In the genomic region with DNA sequence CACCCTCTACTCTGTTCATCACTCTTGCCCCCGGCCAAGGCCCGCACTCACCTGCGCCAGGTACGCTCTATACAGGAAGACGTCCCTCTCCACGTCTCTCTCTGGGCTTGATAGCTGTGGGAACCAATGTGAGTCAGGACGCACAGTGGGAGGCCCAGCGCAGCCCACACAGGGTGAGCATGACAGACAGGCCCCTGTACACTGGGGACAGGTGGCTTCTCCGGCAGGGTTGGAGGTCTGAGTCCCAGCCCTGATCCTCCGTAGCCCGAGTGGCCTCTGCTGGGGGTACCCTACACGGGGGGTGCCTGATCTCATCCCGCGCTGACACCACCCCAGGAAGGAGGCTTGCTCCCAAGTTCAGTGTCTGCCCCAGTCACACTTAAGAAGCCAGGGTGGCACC, we compare ENCODE assay signal across 18 cellular contexts. TPM values are rescaled to one million over a fixed set of nuclear protein-coding genes. Genes with fewer than 3 reads are reported as not detected.
A peak's percentile ranks its signal among the peaks of the same experiment; 100 is the strongest.
DNase-seq lines count a peak whose midpoint lies in the region; ATAC-seq and TF ChIP-seq lines count a peak whose summit lies in the region.
"Had no signal": no experiment of that assay in that cellular context is flagged by ENCODE, and none has a peak within 500 bp of the region (broad histone marks: within the 10 kb centered on the region; RNA-seq: fewer than 3 reads in every experiment).

No MANE protein-coding gene starts in this region.

- ATAC-seq in activated CD8-positive, alpha-beta memory T cell treated with anti-CD3 and anti-CD28 coated beads, Interleukin-2, amount 10 ng/mL, durations not matched to agents 7 days and 5 days: no peak
- ATAC-seq in omental fat pad (ENCODE audit: low FRiP score) (peak; percentile 17), HG03469 (IDR thresholded peaks at IDR 0.05; ENCODE audit: unreplicated experiment) (no peak)

- no peak overlapping the region for H3K4me3 ChIP-seq in foreskin fibroblast (ENCODE audit: low read depth in 1 of 2, low read length in 2 of 2)

- H3K4me1 Mint-ChIP-seq in activated CD8-positive, alpha-beta memory T cell treated with anti-CD3 and anti-CD28 coated beads, Interleukin-2, amount 10 ng/mL, durations not matched to agents 7 days and 5 days: peaks cover 19% of the 10 kb centered on the region
- H3K4me1 Mint-ChIP-seq in activated CD4-positive, alpha-beta T cell treated with anti-CD3 and anti-CD28 coated beads, Interleukin-2, amount 10 ng/mL, durations not matched to agents 24 days and 14 days: peaks cover 17% of the 10 kb centered on the region

- H3K36me3 Mint-ChIP-seq in activated CD8-positive, alpha-beta memory T cell treated with anti-CD3 and anti-CD28 coated beads, Interleukin-2, amount 10 ng/mL, durations not matched to agents 7 days and 5 days: peaks cover 16% of the 10 kb centered on the region
- peaks cover 37% of the 10 kb centered on the region for H3K36me3 Mint-ChIP-seq in activated CD4-positive, alpha-beta T cell treated with anti-CD3 and anti-CD28 coated beads, Interleukin-2, amount 10 ng/mL, durations not matched to agents 24 days and 14 days (ENCODE audit: low read depth)

- peak overlapping the region; percentile 21 for H3K27ac ChIP-seq in cingulate gyrus (ENCODE audit: low read depth, low read length)
- H3K27ac ChIP-seq: 22Rv1, HL-60 had no signal

- no peak for TF ChIP-seq CTCF in omental fat pad (IDR thresholded peaks at IDR 0.05)
- no peak for TF ChIP-seq CTCF in foreskin fibroblast (IDR thresholded peaks at IDR 0.05; ENCODE audit: low read depth, low read length)

- no peak for DNase-seq in activated CD8-positive, alpha-beta memory T cell treated with anti-CD3 and anti-CD28 coated beads, Interleukin-2, amount 10 ng/mL, durations not matched to agents 7 days and 5 days
- no peak for DNase-seq in activated CD8-positive, alpha-beta memory T cell treated with anti-CD3 and anti-CD28 coated beads for 24 hours
- DNase-seq in omental fat pad (ENCODE audit: low spot score): no peak
- no peak for DNase-seq in activated CD4-positive, alpha-beta T cell treated with anti-CD3 and anti-CD28 coated beads, Interleukin-2, amount 10 ng/mL, durations not matched to agents 24 days and 14 days
- no peak for DNase-seq in NCI-H748 (lab: John Stamatoyannopoulos, UW; ENCODE audit: unreplicated experiment)
- DNase-seq in foreskin fibroblast: no peak
- DNase-seq: AML-193; C1 segment of cervical spinal cord; CD4-positive, alpha-beta T cell; DMS79 treated with DMSO at 0.1 percent for 48 hours; EL; GOT3; HCEC 1CT; KBM-7 had no signal

- no peaks in the 10 kb centered on the region for H3K27me3 Mint-ChIP-seq in activated CD8-positive, alpha-beta memory T cell treated with anti-CD3 and anti-CD28 coated beads, Interleukin-2, amount 10 ng/mL, durations not matched to agents 7 days and 5 days
- no peaks in the 10 kb centered on the region for H3K27me3 Mint-ChIP-seq in activated CD4-positive, alpha-beta T cell treated with anti-CD3 and anti-CD28 coated beads, Interleukin-2, amount 10 ng/mL, durations not matched to agents 24 days and 14 days
- H3K27me3 Mint-ChIP-seq: CD4-positive, alpha-beta T cell had no signal

- peak overlapping the region; percentile 33 for H3K27ac Mint-ChIP-seq in activated CD8-positive, alpha-beta memory T cell treated with anti-CD3 and anti-CD28 coated beads, Interleukin-2, amount 10 ng/mL, durations not matched to agents 7 days and 5 days
- no peak overlapping the region for H3K27ac Mint-ChIP-seq in activated CD4-positive, alpha-beta T cell treated with anti-CD3 and anti-CD28 coated beads, Interleukin-2, amount 10 ng/mL, durations not matched to agents 24 days and 14 days
- H3K27ac Mint-ChIP-seq: CD4-positive, alpha-beta T cell had no signal

- no peaks in the 10 kb centered on the region for H3K9me3 Mint-ChIP-seq in activated CD8-positive, alpha-beta memory T cell treated with anti-CD3 and anti-CD28 coated beads, Interleukin-2, amount 10 ng/mL, durations not matched to agents 7 days and 5 days (ENCODE audit: low read depth)
- H3K9me3 Mint-ChIP-seq in activated CD4-positive, alpha-beta T cell treated with anti-CD3 and anti-CD28 coated beads, Interleukin-2, amount 10 ng/mL, durations not matched to agents 24 days and 14 days: no peaks in the 10 kb centered on the region
- H3K9me3 Mint-ChIP-seq: CD4-positive, alpha-beta T cell had no signal

- H3K4me3 Mint-ChIP-seq in activated CD8-positive, alpha-beta memory T cell treated with anti-CD3 and anti-CD28 coated beads, Interleukin-2, amount 10 ng/mL, durations not matched to agents 7 days and 5 days: no peak overlapping the region
- no peak overlapping the region for H3K4me3 Mint-ChIP-seq in activated CD4-positive, alpha-beta T cell treated with anti-CD3 and anti-CD28 coated beads, Interleukin-2, amount 10 ng/mL, durations not matched to agents 24 days and 14 days
- H3K4me3 Mint-ChIP-seq: CD4-positive, alpha-beta T cell had no signal

- intact Hi-C loops in activated CD4-positive, alpha-beta T cell treated with anti-CD3 and anti-CD28 coated beads, Interleukin-2, amount 10 ng/mL, durations not matched to agents 24 days and 14 days (cut with micrococcal nuclease): no loop called here

- CTCF ChIA-PET in activated CD8-positive, alpha-beta memory T cell treated with anti-CD3 and anti-CD28 coated beads, Interleukin-2, amount 10 ng/mL, durations not matched to agents 7 days and 5 days (lab: Charles Lee): no interaction called here

RNA-seq across cellular contexts. Expression of gene COPE, which starts 6.3 kb away (rescaled TPM):
- total RNA-seq in activated CD8-positive, alpha-beta memory T cell treated with anti-CD3 and anti-CD28 coated beads, Interleukin-2, amount 10 ng/mL, durations not matched to agents 7 days and 5 days: 100 to 1,000 TPM; 251 to 264 TPM
- 100 to 1,000 TPM; 158 to 202 (median 169) TPM for total RNA-seq in omental fat pad
- 206 and 231 TPM in 2 replicates for total RNA-seq in activated CD4-positive, alpha-beta T cell treated with anti-CD3 and anti-CD28 coated beads, Interleukin-2, amount 10 ng/mL, durations not matched to agents 24 days and 14 days

RNA-seq across cellular contexts. Expression of gene DDX49, which starts 6.6 kb away (rescaled TPM):
- 10 to 100 TPM; 48.2 to 56.4 TPM for total RNA-seq in activated CD8-positive, alpha-beta memory T cell treated with anti-CD3 and anti-CD28 coated beads, Interleukin-2, amount 10 ng/mL, durations not matched to agents 7 days and 5 days
- total RNA-seq in omental fat pad: 10 to 100 TPM; 29.8 to 73.9 (median 36.6) TPM
- total RNA-seq in activated CD4-positive, alpha-beta T cell treated with anti-CD3 and anti-CD28 coated beads, Interleukin-2, amount 10 ng/mL, durations not matched to agents 24 days and 14 days: 93.2 and 94.9 TPM in 2 replicates

RNA-seq across cellular contexts. Expression of gene CERS1, which starts 17.0 kb away (rescaled TPM):
- not detected for total RNA-seq in activated CD8-positive, alpha-beta memory T cell treated with anti-CD3 and anti-CD28 coated beads, Interleukin-2, amount 10 ng/mL, durations not matched to agents 7 days and 5 days
- total RNA-seq in omental fat pad: under 1 TPM in 2 of 4 donors, not detected in 2; 0.19 to 0.24 TPM
- total RNA-seq in activated CD4-positive, alpha-beta T cell treated with anti-CD3 and anti-CD28 coated beads, Interleukin-2, amount 10 ng/mL, durations not matched to agents 24 days and 14 days: 0.14 and 0.23 TPM in 2 replicates
- total RNA-seq: CD4-positive, alpha-beta T cell had no signal

RNA-seq across cellular contexts. Expression of gene HOMER3, which starts 28.1 kb away (rescaled TPM):
- under 1 TPM in 1 of 2 experiments, not detected in 1; 0.26 TPM for total RNA-seq in activated CD8-positive, alpha-beta memory T cell treated with anti-CD3 and anti-CD28 coated beads, Interleukin-2, amount 10 ng/mL, durations not matched to agents 7 days and 5 days
- total RNA-seq in omental fat pad: 10 to 100 TPM; 16.6 to 47.8 (median 40.6) TPM
- 1.3 and 1.4 TPM in 2 replicates for total RNA-seq in activated CD4-positive, alpha-beta T cell treated with anti-CD3 and anti-CD28 coated beads, Interleukin-2, amount 10 ng/mL, durations not matched to agents 24 days and 14 days
